31 cellular contexts compared by ENCODE assay signal in the genomic region with DNA sequence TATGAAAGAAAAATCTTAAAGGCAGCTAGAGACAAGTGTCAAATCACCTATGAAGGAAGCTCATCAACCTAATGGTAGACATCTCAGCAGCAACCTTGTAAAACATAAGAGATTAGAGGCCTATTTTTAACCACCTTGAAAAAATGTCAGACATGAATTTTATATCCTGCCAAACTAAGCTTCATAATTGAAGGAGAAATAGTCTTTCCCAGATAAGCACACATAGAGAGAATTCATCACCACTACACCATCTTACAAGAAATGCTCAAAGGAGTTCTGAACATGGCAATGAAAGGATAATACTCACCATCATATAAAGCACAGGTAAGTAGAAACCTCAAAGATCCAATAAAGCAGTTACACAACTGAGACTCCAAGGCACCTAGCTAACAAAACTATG.
"Had no signal": no experiment of that assay in that cellular context is flagged by ENCODE, and none has a peak within 500 bp of the region (broad histone marks: within the 10 kb centered on the region; RNA-seq: fewer than 3 reads in every experiment).

No MANE protein-coding gene starts in this region.

- H3K9ac ChIP-seq: neural progenitor cell, parathyroid adenoma had no signal

- H3K36me3 ChIP-seq: neural progenitor cell, ovary, spleen, suprapubic skin, tibial artery, transverse colon, upper lobe of right lung, uterus had no signal

- H3K27me3 ChIP-seq: neural progenitor cell, ovary, spleen, suprapubic skin, testis, tibial artery, transverse colon, upper lobe of right lung, uterus had no signal

- H3K9me3 ChIP-seq: ovary, testis, upper lobe of right lung had no signal

- H3K4me2 ChIP-seq: neural progenitor cell, smooth muscle cell had no signal

- H3K4me1 ChIP-seq: neural progenitor cell, parathyroid adenoma, psoas muscle, spleen, suprapubic skin, testis, tibial artery, transverse colon, upper lobe of right lung, uterus had no signal

- H3K27me3 Mint-ChIP-seq: stimulated activated memory B cell treated with anti-CD40 and anti-IgM and Interleukin-4, amounts not matched to agents 10 μg/mL and 1 μg/mL and 100 μg/mL, for 72 hours; stimulated activated naive CD8-positive, alpha-beta T cell treated with anti-CD3 and anti-CD28 coated beads, Interleukin-15, amount 100 ng/mL, for 72 hours had no signal

- H3K27ac ChIP-seq: neural progenitor cell, ovary, parathyroid adenoma, psoas muscle, skin epidermis, spleen, suprapubic skin, testis, tibial artery, transverse colon, upper lobe of right lung, uterus had no signal

- H3K4me1 Mint-ChIP-seq: natural killer cell; nephron; neural progenitor cell; stimulated activated memory B cell treated with anti-CD40 and anti-IgM and Interleukin-4, amounts not matched to agents 10 μg/mL and 1 μg/mL and 100 μg/mL, for 72 hours had no signal

- H3K4me3 ChIP-seq: neural progenitor cell, ovary, psoas muscle, skin epidermis, smooth muscle cell, spleen, suprapubic skin, testis, tibial artery, transverse colon, upper lobe of right lung, uterus had no signal

- H2AFZ ChIP-seq: neural progenitor cell, parathyroid adenoma had no signal

- ATAC-seq: natural killer cell; psoas muscle; right cardiac atrium; sciatic nerve; stimulated activated memory B cell treated with anti-CD40 and anti-IgM and Interleukin-4, amounts not matched to agents 10 μg/mL and 1 μg/mL and 100 μg/mL, for 72 hours; stimulated activated naive CD8-positive, alpha-beta T cell treated with anti-CD3 and anti-CD28 coated beads, Interleukin-15, amount 100 ng/mL, for 72 hours; stimulated activated naive CD8-positive, alpha-beta T cell treated with anti-CD3 and anti-CD28 coated beads, Interleukin-15, Interleukin-2, amounts not matched to agents 100 U/mL and 50 U/mL, for 24 hours; upper lobe of right lung had no signal

- H3K79me2 ChIP-seq: parathyroid adenoma had no signal

- H3K27ac Mint-ChIP-seq: natural killer cell; nephron; neural progenitor cell; progenitor cell of endocrine pancreas; stimulated activated memory B cell treated with anti-CD40 and anti-IgM and Interleukin-4, amounts not matched to agents 10 μg/mL and 1 μg/mL and 100 μg/mL, for 72 hours; stimulated activated naive CD8-positive, alpha-beta T cell treated with anti-CD3 and anti-CD28 coated beads, Interleukin-15, amount 100 ng/mL, for 72 hours; type B pancreatic cell had no signal

- H3K9me3 Mint-ChIP-seq: type B pancreatic cell had no signal

- H3K4me3 Mint-ChIP-seq: natural killer cell; nephron; neural progenitor cell; stimulated activated memory B cell treated with anti-CD40 and anti-IgM and Interleukin-4, amounts not matched to agents 10 μg/mL and 1 μg/mL and 100 μg/mL, for 72 hours; stimulated activated naive CD8-positive, alpha-beta T cell treated with anti-CD3 and anti-CD28 coated beads, Interleukin-15, amount 100 ng/mL, for 72 hours; type B pancreatic cell had no signal

- DNase-seq: natural killer cell; occipital lobe; ovary; posterior cingulate gyrus; psoas muscle; right cardiac atrium; spleen; stimulated activated CD4-positive, alpha-beta T cell treated with anti-CD3 and anti-CD28 coated beads, Interleukin-12 subunit alpha, Interleukin-12 subunit beta, amount 100 ng/mL, for 4 hours; stimulated activated CD4-positive, alpha-beta T cell treated with anti-CD3 and anti-CD28 coated beads, Interleukin-1b, Interleukin-23, amount 100 ng/mL, for 48 hours; stimulated activated CD4-positive, alpha-beta T cell treated with anti-CD3 and anti-CD28 coated beads, Interleukin-4, amount 100 ng/mL, for 1 hour; stimulated activated CD4-positive, alpha-beta T cell treated with anti-CD3 and anti-CD28 coated beads, Interleukin-4, amount 100 ng/mL, for 4 hours; stimulated activated CD8-positive, alpha-beta memory T cell treated with anti-CD3 and anti-CD28 coated beads, Interleukin-4, amount 100 ng/mL, for 48 hours; stimulated activated naive CD4-positive, alpha-beta T cell; stimulated activated naive CD8-positive, alpha-beta T cell treated with anti-CD3 and anti-CD28 coated beads, Interleukin-15, amount 100 ng/mL, for 72 hours; stimulated activated naive CD8-positive, alpha-beta T cell treated with anti-CD3 and anti-CD28 coated beads, Interleukin-15, Interleukin-2, amounts not matched to agents 100 U/mL and 50 U/mL, for 24 hours; substantia nigra; testis; tibial artery; transverse colon; upper lobe of right lung; uterus had no signal
